1 cellular context compared by ENCODE assay signal in genomic region chr1:103525607-103526507, GRCh38.
TF ChIP-seq lines count a peak whose summit lies in the region.

Gene RNPC3 (plus strand): TSS chr1:103525699. CDS start chr1:103526071, 372 bp downstream.

TF ChIP-seq in K562, 482 proteins besides CTCF, POLR2A, EP300 and RAD21 (continued from another document and continues in another):
- TF ChIP-seq THRA (IDR thresholded peaks at IDR 0.05), result no peak
- TF ChIP-seq ARHGAP35 (IDR thresholded peaks at IDR 0.05; ENCODE audit: partially characterized antibody), result peak; percentile 90
- TF ChIP-seq CREB3 (tag; conservative IDR thresholded peaks at IDR 0.05; ENCODE audit: low read depth), result no peak; the same call in 1 of the 2 replicates
- no peak for TF ChIP-seq MXI1 (IDR thresholded peaks at IDR 0.05; ENCODE audit: low read depth, low read length)
- TF ChIP-seq BRD4 (IDR thresholded peaks at IDR 0.05), result 0 out of 2 replicates have a peak, but pooled peaks have one; percentile 50
- TF ChIP-seq MLLT1 (IDR thresholded peaks at IDR 0.05), result no peak
- no peak for TF ChIP-seq ZNF75A (CRISPR knock-in tag; IDR thresholded peaks at IDR 0.05)
- peak; percentile 60; the same call in 1 of the 2 replicates for TF ChIP-seq DIDO1 (tag; IDR thresholded peaks at IDR 0.05; ENCODE audit: low read depth)
- TF ChIP-seq FOXO4 (CRISPR knock-in tag; IDR thresholded peaks at IDR 0.05), result no peak
- TF ChIP-seq HDAC1 (IDR thresholded peaks at IDR 0.05), result peak in 1 of 2 experiments; percentile 61; a peak in 1 of 4 replicates
- no peak; the same call in 1 of the 2 replicates for TF ChIP-seq ELF4 (CRISPR knock-in tag; IDR thresholded peaks at IDR 0.05)
- TF ChIP-seq MNT (conservative IDR thresholded peaks at IDR 0.05), result peak; percentile 23 to 60; a peak in 2 of 4 replicates
- no peak for TF ChIP-seq ZFP36 (IDR thresholded peaks at IDR 0.05; ENCODE audit: low read depth, low read length, partially characterized antibody)
- TF ChIP-seq ZNF318 (IDR thresholded peaks at IDR 0.05; ENCODE audit: borderline replicate concordance in 1 of 2, low read depth in 1 of 2), result no peak
- peak; percentile 16 to 22; a peak in 1 of 4 replicates for TF ChIP-seq TEAD1 (CRISPR knock-in tag; IDR thresholded peaks at IDR 0.05)
- peak; percentile 68 for TF ChIP-seq CXXC5 (CRISPR knock-in tag; IDR thresholded peaks at IDR 0.05)
- no peak for TF ChIP-seq POLR3A (IDR thresholded peaks at IDR 0.05; ENCODE audit: borderline replicate concordance, extremely low read depth, insufficient read depth, insufficient read length)
- TF ChIP-seq MAZ (CRISPR knock-in tag; conservative IDR thresholded peaks at IDR 0.05 in 1 of 2, IDR thresholded peaks at IDR 0.05 in 1 of 2), result 0 out of 4 replicates have a peak, but pooled peaks of 1 of the 2 experiments have one; percentile 48
- TF ChIP-seq JUND (IDR thresholded peaks at IDR 0.05; ENCODE audit: borderline replicate concordance, low read depth, low read length), result peak; percentile 37; the same call in 1 of the 2 replicates
- 0 out of 3 replicates have a peak, but pooled peaks have one; percentile 16 for TF ChIP-seq JUND (tag; IDR thresholded peaks at IDR 0.05; ENCODE audit: borderline replicate concordance, low read depth, low read length)
- TF ChIP-seq MBD2 (IDR thresholded peaks at IDR 0.05; ENCODE audit: borderline replicate concordance, low read depth), result peak; percentile 47; the same call in 1 of the 2 replicates
- TF ChIP-seq ZNF609 (CRISPR knock-in tag; IDR thresholded peaks at IDR 0.05; ENCODE audit: borderline replicate concordance), result no peak
- 0 out of 4 replicates have a peak, but pooled peaks of 1 of the 2 experiments have one; percentile 30 for TF ChIP-seq ZNF639 (CRISPR knock-in tag; conservative IDR thresholded peaks at IDR 0.05 in 1 of 2, IDR thresholded peaks at IDR 0.05 in 1 of 2)
- TF ChIP-seq MTA3 (IDR thresholded peaks at IDR 0.05; ENCODE audit: borderline replicate concordance), result peak; percentile 69; the same call in 1 of the 2 replicates
- peak; percentile 13; the same call in 1 of the 2 replicates for TF ChIP-seq MYC (IDR thresholded peaks at IDR 0.05; ENCODE audit: low read depth, low read length)
- TF ChIP-seq MYC (CRISPR knock-in tag; IDR thresholded peaks at IDR 0.05; ENCODE audit: borderline replicate concordance, low read depth), result 0 out of 2 replicates have a peak, but pooled peaks have one; percentile 18
- peak; percentile 50 for TF ChIP-seq ASH1L (IDR thresholded peaks at IDR 0.05; ENCODE audit: borderline replicate concordance, low read depth, partially characterized antibody)
- TF ChIP-seq CSDE1 (IDR thresholded peaks at IDR 0.05), result no peak
- TF ChIP-seq ZBTB7A (IDR thresholded peaks at IDR 0.05; ENCODE audit: borderline replicate concordance, control insufficient read depth, low read depth, low read length), result peak; percentile 65; the same call in 1 of the 2 replicates
- peak; percentile 40; the same call in 1 of the 2 replicates for TF ChIP-seq LCOR (CRISPR knock-in tag; IDR thresholded peaks at IDR 0.05)
- no peak for TF ChIP-seq MTA1 (IDR thresholded peaks at IDR 0.05; ENCODE audit: borderline replicate concordance)
- peak; percentile 37; the same call in 1 of the 2 replicates for TF ChIP-seq SMARCE1 (IDR thresholded peaks at IDR 0.05)
